In genomic region chr7:114295522-114295921, GRCh38 we compare ENCODE assay signal across 24 cellular contexts.
DNase-seq lines count a peak whose midpoint lies in the region; ATAC-seq, FAIRE-seq and TF ChIP-seq lines count a peak whose summit lies in the region.
"Had no signal": no experiment of that assay in that cellular context is flagged by ENCODE, and none has a peak within 500 bp of the region (broad histone marks: within the 10 kb centered on the region; RNA-seq: fewer than 3 reads in every experiment).

No MANE protein-coding gene starts in this region.

- H4K8ac ChIP-seq in H1 (ENCODE audit: extremely low read depth, insufficient read depth, low read length), result no peak overlapping the region

- no peak overlapping the region for H2BK120ac ChIP-seq in H1 (replicated peaks; ENCODE audit: low read depth, low read length)

- no peak overlapping the region for H3K4ac ChIP-seq in H1 (replicated peaks; ENCODE audit: insufficient read length, low read depth, low read length)

- H3K36me3 ChIP-seq in DND-41 (ENCODE audit: insufficient read depth, low read length) (no peaks in the 10 kb centered on the region), H1 (ENCODE audit: control insufficient read depth in 2 of 4, insufficient read depth in 4 of 4, low read length in 3 of 4) (no peaks in the 10 kb centered on the region), osteoblast (ENCODE audit: insufficient read depth, low read length) (no peaks in the 10 kb centered on the region)

- FAIRE-seq in H1 (lab: Jason Lieb, UNC), result no peak
- FAIRE-seq: A549, D721Med, GM12878, GM19239, H54, HTR-8/SVneo, K562 had no signal

- no peaks in the 10 kb centered on the region for H4K20me1 ChIP-seq in DND-41 (ENCODE audit: insufficient read depth, low read length)
- no peaks in the 10 kb centered on the region for H4K20me1 ChIP-seq in H1 (replicated peaks in 1 of 2; ENCODE audit: control insufficient read depth in 1 of 2, insufficient read depth in 2 of 2, low read length in 2 of 2)
- H4K20me1 ChIP-seq in osteoblast (ENCODE audit: insufficient read depth, low read length), result no peaks in the 10 kb centered on the region

- H2AFZ ChIP-seq in DND-41 (ENCODE audit: low read depth, low read length) (peak overlapping the region; percentile 72), H1 (ENCODE audit: low read length) (peak overlapping the region; percentile 90; the same call in 1 of the 2 replicates), osteoblast (ENCODE audit: low read length) (no peak overlapping the region)
- H2AFZ ChIP-seq: GM23248 had no signal

- H2BK12ac ChIP-seq in H1 (ENCODE audit: low read depth, low read length), result no peak overlapping the region

- POLR2A ChIA-PET in H1 (lab: Charles Lee; ENCODE audit: partially characterized antibody), result no interaction called here

- H4K91ac ChIP-seq in H1 (replicated peaks; ENCODE audit: insufficient read length, low read length), result no peak overlapping the region

- peaks cover 75% of the 10 kb centered on the region for H3K4me1 ChIP-seq in DND-41 (ENCODE audit: insufficient read depth, low read length)
- H3K4me1 ChIP-seq in H1 (replicated peaks in 1 of 4; ENCODE audit: control insufficient read depth in 3 of 4, insufficient read depth in 4 of 4, low read length in 3 of 4), result no peaks in the 10 kb centered on the region
- H3K4me1 ChIP-seq in osteoblast (ENCODE audit: insufficient read depth, low read length), result no peaks in the 10 kb centered on the region
- H3K4me1 ChIP-seq: A549, Caco-2 had no signal

- DNase-seq in DMS53 (lab: John Stamatoyannopoulos, UW), result peak; percentile 13
- DNase-seq in DMS53 treated with DMSO at 0.1 percent for 48 hours (lab: John Stamatoyannopoulos, UW; ENCODE audit: unreplicated experiment), result no peak
- DNase-seq in DND-41, result no peak
- DNase-seq in H1 (ENCODE audit: low read depth in 1 of 2, low spot score in 2 of 2), result no peak
- DNase-seq in osteoblast (ENCODE audit: insufficient read length, low spot score, missing footprints), result peak; percentile 14
- DNase-seq: AML-193; Caco-2; CD4-positive, alpha-beta T cell; DMS79 treated with DMSO at 0.1 percent for 48 hours; EL; GM23248; HCEC 1CT; IMR-90 had no signal

- no peak overlapping the region for H4K5ac ChIP-seq in H1 (ENCODE audit: insufficient read length, low read depth, low read length)

- TF ChIP-seq CTCF in DND-41 (IDR thresholded peaks at IDR 0.05; ENCODE audit: borderline replicate concordance, extremely low read depth, low read length, poor library complexity, severe bottlenecking) (no peak), H1 (IDR thresholded peaks at IDR 0.05; ENCODE audit: control extremely low read depth in 1 of 3, insufficient read depth in 1 of 3, low read depth in 1 of 3, low read length in 3 of 3) (no peak), osteoblast (IDR thresholded peaks at IDR 0.05; ENCODE audit: extremely low read depth, low read depth, low read length) (no peak)

- no peak overlapping the region for H3K23ac ChIP-seq in H1 (ENCODE audit: insufficient read length)

- ATAC-seq in DND-41 (ENCODE audit: insufficient read depth, low read depth), result no peak
- ATAC-seq in HG03159 (IDR thresholded peaks at IDR 0.05; ENCODE audit: unreplicated experiment), result no peak
- ATAC-seq in GM21390 (IDR thresholded peaks at IDR 0.05; ENCODE audit: unreplicated experiment), result no peak
- ATAC-seq: A549, GM12878, K562 had no signal

- no peak overlapping the region for H2BK20ac ChIP-seq in H1 (ENCODE audit: low read length)

- H3K56ac ChIP-seq in H1 (replicated peaks; ENCODE audit: insufficient read length, low read depth, low read length), result no peak overlapping the region

- peak overlapping the region; percentile 29; the same call in 1 of the 2 replicates for H3K4me2 ChIP-seq in DND-41 (ENCODE audit: insufficient read depth, low read length)
- H3K4me2 ChIP-seq in H1 (ENCODE audit: insufficient read depth in 1 of 2, low read depth in 2 of 2, low read length in 2 of 2), result no peak overlapping the region
- H3K4me2 ChIP-seq in osteoblast (ENCODE audit: insufficient read depth, low read length), result no peak overlapping the region
- H3K4me2 ChIP-seq: A549 had no signal

- 0 out of 4 replicates have a peak overlapping the region, but pooled peaks of 1 of the 2 experiments have one; percentile 12 for H3K4me3 ChIP-seq in DND-41 (ENCODE audit: low read depth in 1 of 2, low read length in 2 of 2)
- H3K4me3 ChIP-seq in H1 (ENCODE audit: extremely low read depth in 1 of 4, insufficient read depth in 2 of 4, low read depth in 3 of 4, low read length in 4 of 4), result no peak overlapping the region
- no peak overlapping the region for H3K4me3 ChIP-seq in osteoblast (ENCODE audit: insufficient read depth, low read length)
- H3K4me3 ChIP-seq: A549, GM12878, GM23248, K562 had no signal

- no peak for TF ChIP-seq EP300 in H1 (IDR thresholded peaks at IDR 0.05; ENCODE audit: borderline replicate concordance in 1 of 2, low read depth in 2 of 2, low read length in 2 of 2)

- TF ChIP-seq RAD21 in H1 (IDR thresholded peaks at IDR 0.05 in 1 of 2, conservative IDR thresholded peaks at IDR 0.05 in 1 of 2; ENCODE audit: low read depth in 2 of 2, low read length in 2 of 2), result no peak

- no peak overlapping the region for H3K14ac ChIP-seq in H1 (ENCODE audit: insufficient read length)

- no peak overlapping the region for H2AK5ac ChIP-seq in H1 (ENCODE audit: low read depth, low read length)

- no peaks in the 10 kb centered on the region for H3K79me2 ChIP-seq in DND-41 (ENCODE audit: insufficient read depth, low read length)
- H3K79me2 ChIP-seq in H1 (ENCODE audit: control insufficient read depth in 1 of 2, insufficient read depth in 2 of 2, low read length in 2 of 2), result no peaks in the 10 kb centered on the region
- H3K79me2 ChIP-seq in osteoblast (ENCODE audit: insufficient read depth, low read length), result no peaks in the 10 kb centered on the region

- TF ChIP-seq POLR2A in H1 (IDR thresholded peaks at IDR 0.05; ENCODE audit: control extremely low read depth in 1 of 2, low read depth in 2 of 2, low read length in 2 of 2), result no peak

- H3K27ac ChIP-seq in DND-41 (ENCODE audit: low read length), result peak overlapping the region; percentile 63
- H3K27ac ChIP-seq in H1 (ENCODE audit: low read depth, low read length), result no peak overlapping the region
- no peak overlapping the region for H3K27ac ChIP-seq in osteoblast (ENCODE audit: low read depth, low read length)
- H3K27ac ChIP-seq: 22Rv1, A549, C4-2B, GM23248 had no signal

- H3K18ac ChIP-seq in H1 (ENCODE audit: extremely low read depth, low read length), result no peak overlapping the region

- CTCF ChIA-PET in H1 (lab: Charles Lee; ENCODE audit: partially characterized antibody), result no interaction called here

- H2BK15ac ChIP-seq in H1 (ENCODE audit: low read length), result no peak overlapping the region

- H3K79me1 ChIP-seq in H1 (ENCODE audit: low read depth, low read length), result no peaks in the 10 kb centered on the region

- WGBS in H1 (ENCODE audit: extremely low coverage in 1 of 2, insufficient coverage in 1 of 2, insufficient read length in 1 of 2, insufficient replicate concordance in 2 of 2, low coverage in 1 of 2, low lambda C conversion rate in 2 of 2, missing lambda C conversion rate in 1 of 2), 2 experiments, result 89% methylated on average over 1 of the region's 1 CpG; no CpG with 5 or more reads in 1 of the 2 experiments

- H3K9ac ChIP-seq in DND-41 (ENCODE audit: low read depth, low read length) (peak overlapping the region; percentile 28), H1 (replicated peaks in 1 of 4; ENCODE audit: extremely low read depth in 1 of 4, low read depth in 3 of 4, low read length in 3 of 4) (no peak overlapping the region)
- H3K9ac ChIP-seq: GM23248 had no signal

- no peaks in the 10 kb centered on the region for H3K27me3 ChIP-seq in DND-41 (ENCODE audit: insufficient read depth, low read length, poor library complexity)
- no peaks in the 10 kb centered on the region for H3K27me3 ChIP-seq in H1 (replicated peaks in 1 of 4; ENCODE audit: control insufficient read depth in 3 of 4, extremely low read depth in 1 of 4, insufficient read depth in 3 of 4, low read length in 3 of 4)
- H3K27me3 ChIP-seq in osteoblast (ENCODE audit: insufficient read depth, low read length), result no peaks in the 10 kb centered on the region

- H2BK5ac ChIP-seq in H1 (ENCODE audit: low read depth, low read length), result no peak overlapping the region

- no peaks in the 10 kb centered on the region; the same call in 1 of the 2 replicates for H3K23me2 ChIP-seq in H1 (ENCODE audit: low read depth, low read length)

- H3K9me3 ChIP-seq in DND-41 (ENCODE audit: insufficient read depth, low read length, severe bottlenecking), result no peaks in the 10 kb centered on the region
- no peaks in the 10 kb centered on the region for H3K9me3 ChIP-seq in H1 (ENCODE audit: insufficient read depth in 2 of 2, low read depth in 1 of 2, low read length in 1 of 2)
- no peaks in the 10 kb centered on the region for H3K9me3 ChIP-seq in osteoblast (ENCODE audit: low read depth, low read length)
- H3K9me3 ChIP-seq: A549, Caco-2 had no signal

TF ChIP-seq in H1, 55 proteins besides CTCF, POLR2A, EP300 and RAD21 (continues in another document):
- TF ChIP-seq GTF2F1 (IDR thresholded peaks at IDR 0.05; ENCODE audit: borderline replicate concordance, low read depth, low read length) (no peak), E2F6 (IDR thresholded peaks at IDR 0.05) (no peak), CHD2 (IDR thresholded peaks at IDR 0.05; ENCODE audit: low read length) (no peak), HDAC6 (IDR thresholded peaks at IDR 0.05; ENCODE audit: low read depth, low read length) (no peak), RBBP5 (IDR thresholded peaks at IDR 0.05; ENCODE audit: borderline replicate concordance, low read depth, low read length) (no peak), EZH2 (IDR thresholded peaks at IDR 0.05; ENCODE audit: low read depth, low read length, severe bottlenecking) (no peak), HDAC2 (IDR thresholded peaks at IDR 0.05; ENCODE audit: borderline replicate concordance in 1 of 2, low read depth in 2 of 2, low read length in 2 of 2) (no peak), MAFK (IDR thresholded peaks at IDR 0.05; ENCODE audit: low read depth, low read length) (no peak), SIN3A (conservative IDR thresholded peaks at IDR 0.05 in 1 of 2, IDR thresholded peaks at IDR 0.05 in 1 of 2; ENCODE audit: low read depth in 1 of 2, low read length in 2 of 2) (no peak), CBX5 (IDR thresholded peaks at IDR 0.05; ENCODE audit: low read depth, low read length) (no peak), SAP30 (IDR thresholded peaks at IDR 0.05; ENCODE audit: insufficient read depth, insufficient replicate concordance, low read length) (no peak), CHD1 (IDR thresholded peaks at IDR 0.05; ENCODE audit: low read depth, low read length) (no peak), SIX5 (IDR thresholded peaks at IDR 0.05; ENCODE audit: low read depth, low read length) (no peak)

Comparison
In these comparisons a context has a peak if more than half of its experiments do, and no peak if none do; other contexts are left out.
1. DNase-seq: peak in DMS53 (single experiment) and osteoblast (single experiment); none in DMS53 treated with DMSO at 0.1 percent for 48 hours (single experiment), DND-41 (single experiment) and H1 (0 of 2).